Comparison of ENCODE assay signal across 9 cellular contexts in the genomic region with DNA sequence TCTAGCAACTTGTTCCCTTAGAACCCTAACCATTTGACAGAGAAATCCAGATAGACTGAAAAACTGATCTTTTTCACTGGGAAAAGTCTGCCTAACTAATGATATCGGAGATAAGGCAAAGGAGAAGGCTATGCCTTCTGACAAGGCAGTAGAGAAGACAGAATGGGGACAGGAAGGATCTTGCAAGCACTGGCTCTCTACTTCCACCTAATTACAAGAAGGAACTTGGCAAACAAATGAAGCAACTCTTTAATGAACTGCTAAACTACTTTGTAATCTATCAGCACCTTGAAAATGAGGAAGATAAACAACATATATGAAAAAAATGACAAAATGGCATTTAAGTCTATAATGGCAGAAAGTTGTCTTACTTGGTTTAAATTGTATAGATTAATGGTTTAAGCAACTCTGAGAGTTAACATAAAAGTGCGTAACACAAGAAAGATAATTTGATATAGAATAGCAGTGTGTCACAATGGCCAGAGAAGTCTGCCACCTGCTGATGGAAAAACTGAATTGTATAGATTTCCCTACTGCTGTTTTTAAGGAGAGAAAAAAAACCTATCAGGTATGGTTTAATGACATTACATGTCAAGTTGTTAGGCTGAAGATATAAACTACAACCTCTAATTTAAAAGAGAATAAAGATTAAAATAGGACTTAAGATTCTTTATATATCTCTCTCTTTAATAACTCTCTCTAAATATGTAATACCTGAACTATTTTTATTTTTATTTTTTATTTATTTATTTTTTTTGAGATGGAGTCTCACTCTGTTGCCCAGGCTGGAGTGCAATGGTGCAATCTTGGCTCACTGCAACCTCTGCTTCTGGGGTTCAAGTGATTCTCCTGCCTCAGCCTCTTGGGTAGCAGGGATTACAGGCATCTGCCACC. TPM values are rescaled to one million over a fixed set of nuclear protein-coding genes. Genes with fewer than 3 reads are reported as not detected.
DNase-seq lines count a peak whose midpoint lies in the region; ATAC-seq and TF ChIP-seq lines count a peak whose summit lies in the region.
"Had no signal": no experiment of that assay in that cellular context is flagged by ENCODE, and none has a peak within 500 bp of the region (broad histone marks: within the 10 kb centered on the region; RNA-seq: fewer than 3 reads in every experiment).

No MANE protein-coding gene starts in this region.

- DNase-seq in DMS79 treated with DMSO at 0.1 percent for 48 hours (lab: John Stamatoyannopoulos, UW) (peak; percentile 38), NAMALWA (ENCODE audit: low spot score) (peak; percentile 84), SW 1271 (lab: John Stamatoyannopoulos, UW) (peak; percentile 9 to 61), esophagus squamous epithelium (lab: John Stamatoyannopoulos, UW) (no peak), omental fat pad (ENCODE audit: low spot score) (no peak)
- no peak for DNase-seq in natural killer cell treated with Interleukin-12 subunit alpha and Interleukin-12 subunit beta and Interleukin-15 and Interleukin-18, amount 100 ng/mL, for 72 hours (ENCODE audit: low spot score)

- peak overlapping the region in 3 of 4 donors; percentile 36 to 68 (median 59) for H3K27ac ChIP-seq in esophagus squamous epithelium

- no peaks in the 10 kb centered on the region for H3K36me3 ChIP-seq in esophagus squamous epithelium

- peak overlapping the region; percentile 43 to 74 for H3K27ac Mint-ChIP-seq in natural killer cell treated with Interleukin-12 subunit alpha and Interleukin-12 subunit beta and Interleukin-15 and Interleukin-18, amount 100 ng/mL, for 72 hours
- H3K27ac Mint-ChIP-seq: stimulated activated naive CD8-positive, alpha-beta T cell treated with anti-CD3 and anti-CD28 coated beads, Interleukin-15, Interleukin-2, amounts not matched to agents 100 ng/mL and 50 ng/mL, for 24 hours had no signal

- H3K9me3 Mint-ChIP-seq in natural killer cell treated with Interleukin-12 subunit alpha and Interleukin-12 subunit beta and Interleukin-15 and Interleukin-18, amount 100 ng/mL, for 72 hours: no peaks in the 10 kb centered on the region
- H3K9me3 Mint-ChIP-seq: stimulated activated naive CD8-positive, alpha-beta T cell treated with anti-CD3 and anti-CD28 coated beads, Interleukin-15, Interleukin-2, amounts not matched to agents 100 ng/mL and 50 ng/mL, for 24 hours had no signal

- TF ChIP-seq POLR2A in esophagus squamous epithelium (IDR thresholded peaks at IDR 0.05): no peak

- TF ChIP-seq CTCF in esophagus squamous epithelium (IDR thresholded peaks at IDR 0.05): peak in 5 of 6 experiments; percentile 56 to 78 (median 62)
- no peak for TF ChIP-seq CTCF in omental fat pad (IDR thresholded peaks at IDR 0.05)

- no peaks in the 10 kb centered on the region for H3K9me3 ChIP-seq in esophagus squamous epithelium

- H3K36me3 Mint-ChIP-seq in natural killer cell treated with Interleukin-12 subunit alpha and Interleukin-12 subunit beta and Interleukin-15 and Interleukin-18, amount 100 ng/mL, for 72 hours: no peaks in the 10 kb centered on the region

- peak overlapping the region in 2 of 4 donors; percentile 5 to 28 for H3K4me3 ChIP-seq in esophagus squamous epithelium

- H3K27me3 Mint-ChIP-seq in natural killer cell treated with Interleukin-12 subunit alpha and Interleukin-12 subunit beta and Interleukin-15 and Interleukin-18, amount 100 ng/mL, for 72 hours: no peaks in the 10 kb centered on the region
- H3K27me3 Mint-ChIP-seq: stimulated activated naive CD8-positive, alpha-beta T cell treated with anti-CD3 and anti-CD28 coated beads, Interleukin-15, Interleukin-2, amounts not matched to agents 100 ng/mL and 50 ng/mL, for 24 hours had no signal

- H3K4me1 ChIP-seq in esophagus squamous epithelium: peaks cover 0 to 50% (median 22%) of the 10 kb centered on the region in 3 donors

- no peaks in the 10 kb centered on the region for H3K27me3 ChIP-seq in esophagus squamous epithelium

- peaks cover 26 to 27% of the 10 kb centered on the region in 2 donors for H3K4me1 Mint-ChIP-seq in natural killer cell treated with Interleukin-12 subunit alpha and Interleukin-12 subunit beta and Interleukin-15 and Interleukin-18, amount 100 ng/mL, for 72 hours (ENCODE audit: low read depth in 2 of 2)

- WGBS in esophagus squamous epithelium, 2 donors: 8 to 17% methylated on average over 2 of the region's 2 CpGs

- intact Hi-C loops in esophagus squamous epithelium (cut with DNase I): loop anchor here (10.0 kb wide), 1 partner anchor 106 kb away; no protein-coding TSS in a partner anchor

- peak overlapping the region; percentile 6 for H3K4me3 Mint-ChIP-seq in natural killer cell treated with Interleukin-12 subunit alpha and Interleukin-12 subunit beta and Interleukin-15 and Interleukin-18, amount 100 ng/mL, for 72 hours
- H3K4me3 Mint-ChIP-seq: stimulated activated naive CD8-positive, alpha-beta T cell treated with anti-CD3 and anti-CD28 coated beads, Interleukin-15, Interleukin-2, amounts not matched to agents 100 ng/mL and 50 ng/mL, for 24 hours had no signal

- ATAC-seq in GM21528 (IDR thresholded peaks at IDR 0.05; ENCODE audit: low FRiP score, unreplicated experiment) (peak; percentile 50), GM18520 (IDR thresholded peaks at IDR 0.05; ENCODE audit: unreplicated experiment) (no peak), omental fat pad (ENCODE audit: low FRiP score) (no peak)
- no peak for ATAC-seq in natural killer cell treated with Interleukin-12 subunit alpha and Interleukin-12 subunit beta and Interleukin-15 and Interleukin-18, amount 100 ng/mL, for 72 hours

RNA-seq across cellular contexts. Expression of a gene that starts 11.9 kb away (rescaled TPM):
- 10 to 100 TPM; 13.1 to 30.8 (median 26.8) TPM for total RNA-seq in esophagus squamous epithelium
- total RNA-seq in natural killer cell treated with Interleukin-12 subunit alpha and Interleukin-12 subunit beta and Interleukin-15 and Interleukin-18, amount 100 ng/mL, for 72 hours: 10 to 100 TPM; 31.8 to 35.9 TPM
- total RNA-seq in omental fat pad: 10 to 100 TPM; 18.8 to 32.9 (median 24.6) TPM

RNA-seq across cellular contexts. Expression of a gene that starts 58.5 kb away (rescaled TPM):
- 1 to 10 TPM; 1.5 to 5.9 (median 4.4) TPM for total RNA-seq in esophagus squamous epithelium
- total RNA-seq in natural killer cell treated with Interleukin-12 subunit alpha and Interleukin-12 subunit beta and Interleukin-15 and Interleukin-18, amount 100 ng/mL, for 72 hours: 10 to 100 TPM; 16.2 to 22.0 TPM
- total RNA-seq in omental fat pad: 10 to 100 TPM in 2 of 4 donors, 1 to 10 TPM in 2; 6.8 to 17.7 (median 9.9) TPM

Comparison
In these comparisons a context has a peak if more than half of its experiments do, and no peak if none do; other contexts are left out.
1. DNase-seq: peak in DMS79 treated with DMSO at 0.1 percent for 48 hours (single experiment), NAMALWA (single experiment) and SW 1271 (2 of 2); none in esophagus squamous epithelium (single experiment), natural killer cell treated with Interleukin-12 subunit alpha and Interleukin-12 subunit beta and Interleukin-15 and Interleukin-18, amount 100 ng/mL, for 72 hours (single experiment) and omental fat pad (single experiment).
2. CTCF ChIP-seq: peak in esophagus squamous epithelium (5 of 6); none in omental fat pad (0 of 3).